ENCODE assay signal across 11 cellular contexts in genomic region chr2:181394741-181395437, GRCh38.
DNase-seq lines count a peak whose midpoint lies in the region; ATAC-seq and TF ChIP-seq lines count a peak whose summit lies in the region.
"Had no signal": no experiment of that assay in that cellular context is flagged by ENCODE, and none has a peak within 500 bp of the region (broad histone marks: within the 10 kb centered on the region; RNA-seq: fewer than 3 reads in every experiment).

No MANE protein-coding gene starts in this region.

- ATAC-seq in activated naive CD8-positive, alpha-beta T cell treated with anti-CD3 and anti-CD28 coated beads, Interleukin-2, amount 50 U/mL, for 24 hours, result peak; percentile 40
- peak; percentile 77 for ATAC-seq in stimulated activated naive CD8-positive, alpha-beta T cell treated with anti-CD3 and anti-CD28 coated beads, Interleukin-15, amount 100 ng/mL, for 72 hours

- H3K79me2 ChIP-seq in OCI-LY1 (ENCODE audit: insufficient read depth, low read length), result no peaks in the 10 kb centered on the region
- H3K79me2 ChIP-seq in mesendoderm (ENCODE audit: control insufficient read depth, insufficient read depth, low read length), result no peaks in the 10 kb centered on the region

- H3K79me1 ChIP-seq in mesendoderm (ENCODE audit: low read length), result no peaks in the 10 kb centered on the region

- no peaks in the 10 kb centered on the region for H3K27me3 Mint-ChIP-seq in activated T-cell treated with anti-CD3 and anti-CD28 coated beads, Interleukin-2, amount 50 U/mL, for 24 hours
- H3K27me3 Mint-ChIP-seq in activated naive CD8-positive, alpha-beta T cell treated with anti-CD3 and anti-CD28 coated beads, Interleukin-2, amount 50 U/mL, for 24 hours, result no peaks in the 10 kb centered on the region
- no peaks in the 10 kb centered on the region for H3K27me3 Mint-ChIP-seq in stimulated activated naive CD8-positive, alpha-beta T cell treated with anti-CD3 and anti-CD28 coated beads, Interleukin-15, amount 100 ng/mL, for 72 hours

- WGBS in mesendoderm (ENCODE audit: extremely low coverage, insufficient coverage, low lambda C conversion rate), result 100% methylated on average over 2 of the region's 4 CpGs

- H3K18ac ChIP-seq in mesendoderm (ENCODE audit: low read length), result no peak overlapping the region

- peak overlapping the region; percentile 87 for H2AFZ ChIP-seq in OCI-LY1 (ENCODE audit: low read length)

- H3K27me3 ChIP-seq in OCI-LY1 (ENCODE audit: insufficient read depth, low read length) (no peaks in the 10 kb centered on the region), mesendoderm (ENCODE audit: insufficient read depth, low read length, poor library complexity) (no peaks in the 10 kb centered on the region), colonic mucosa (no peaks in the 10 kb centered on the region), BE2C (no peaks in the 10 kb centered on the region)

- H2BK120ac ChIP-seq in mesendoderm (ENCODE audit: low read depth, low read length), result no peak overlapping the region

- no peak overlapping the region for H2AK5ac ChIP-seq in mesendoderm (ENCODE audit: low read length)

- H4K20me1 ChIP-seq in OCI-LY1 (ENCODE audit: insufficient read depth, low read length), result no peaks in the 10 kb centered on the region

- H3K9me2 ChIP-seq in OCI-LY1 (ENCODE audit: low read depth, low read length), result no peaks in the 10 kb centered on the region

- no peak overlapping the region for H2BK15ac ChIP-seq in mesendoderm (replicated peaks; ENCODE audit: low read depth)

- H3K4me2 ChIP-seq in OCI-LY1 (ENCODE audit: low read length) (peak overlapping the region; percentile 41; the same call in 1 of the 2 replicates), mesendoderm (ENCODE audit: low read length) (no peak overlapping the region)

- H3K9ac ChIP-seq in OCI-LY1 (ENCODE audit: low read length), result no peak overlapping the region
- H3K9ac ChIP-seq in mesendoderm (ENCODE audit: low read length), result no peak overlapping the region
- no peak overlapping the region for H3K9ac ChIP-seq in colonic mucosa (ENCODE audit: low read depth in 2 of 2, low read length in 2 of 2)

- H3K9me3 Mint-ChIP-seq in activated T-cell treated with anti-CD3 and anti-CD28 coated beads, Interleukin-2, amount 50 U/mL, for 24 hours, result no peaks in the 10 kb centered on the region
- no peaks in the 10 kb centered on the region for H3K9me3 Mint-ChIP-seq in activated naive CD8-positive, alpha-beta T cell treated with anti-CD3 and anti-CD28 coated beads, Interleukin-2, amount 50 U/mL, for 24 hours
- H3K9me3 Mint-ChIP-seq in stimulated activated naive CD8-positive, alpha-beta T cell treated with anti-CD3 and anti-CD28 coated beads, Interleukin-15, amount 100 ng/mL, for 72 hours, result peaks cover 0 to 4% of the 10 kb centered on the region in 2 donors

- H3K23ac ChIP-seq in mesendoderm (ENCODE audit: low read length), result no peak overlapping the region

- peaks cover 34% of the 10 kb centered on the region for H3K4me1 Mint-ChIP-seq in activated T-cell treated with anti-CD3 and anti-CD28 coated beads, Interleukin-2, amount 50 U/mL, for 24 hours (ENCODE audit: low read depth)
- H3K4me1 Mint-ChIP-seq in activated naive CD8-positive, alpha-beta T cell treated with anti-CD3 and anti-CD28 coated beads, Interleukin-2, amount 50 U/mL, for 24 hours, result peaks cover 35% of the 10 kb centered on the region
- H3K4me1 Mint-ChIP-seq in stimulated activated naive CD8-positive, alpha-beta T cell treated with anti-CD3 and anti-CD28 coated beads, Interleukin-15, amount 100 ng/mL, for 72 hours, result peaks cover 49% of the 10 kb centered on the region

- H3K36me3 Mint-ChIP-seq in activated T-cell treated with anti-CD3 and anti-CD28 coated beads, Interleukin-2, amount 50 U/mL, for 24 hours (ENCODE audit: low read depth), result no peaks in the 10 kb centered on the region
- H3K36me3 Mint-ChIP-seq in activated naive CD8-positive, alpha-beta T cell treated with anti-CD3 and anti-CD28 coated beads, Interleukin-2, amount 50 U/mL, for 24 hours (ENCODE audit: low read depth), result no peaks in the 10 kb centered on the region

- H4K5ac ChIP-seq in mesendoderm (ENCODE audit: low read length), result no peak overlapping the region

- intact Hi-C loops in colonic mucosa (cut with DNase I), result no loop called here

- peak overlapping the region; percentile 46 for H3K4me3 Mint-ChIP-seq in activated T-cell treated with anti-CD3 and anti-CD28 coated beads, Interleukin-2, amount 50 U/mL, for 24 hours
- H3K4me3 Mint-ChIP-seq in activated naive CD8-positive, alpha-beta T cell treated with anti-CD3 and anti-CD28 coated beads, Interleukin-2, amount 50 U/mL, for 24 hours, result peak overlapping the region; percentile 2
- peak overlapping the region; percentile 19 to 71 for H3K4me3 Mint-ChIP-seq in stimulated activated naive CD8-positive, alpha-beta T cell treated with anti-CD3 and anti-CD28 coated beads, Interleukin-15, amount 100 ng/mL, for 72 hours

- H3F3A ChIP-seq in OCI-LY1 (ENCODE audit: insufficient read depth, low read length), result no peaks in the 10 kb centered on the region

- no peak overlapping the region for H4K8ac ChIP-seq in mesendoderm (ENCODE audit: low read depth, low read length)

- H2BK5ac ChIP-seq in mesendoderm (ENCODE audit: low read length), result no peak overlapping the region

- peak overlapping the region; percentile 68 for H3K27ac Mint-ChIP-seq in activated T-cell treated with anti-CD3 and anti-CD28 coated beads, Interleukin-2, amount 50 U/mL, for 24 hours
- peak overlapping the region; percentile 29 for H3K27ac Mint-ChIP-seq in activated naive CD8-positive, alpha-beta T cell treated with anti-CD3 and anti-CD28 coated beads, Interleukin-2, amount 50 U/mL, for 24 hours
- H3K27ac Mint-ChIP-seq in stimulated activated naive CD8-positive, alpha-beta T cell treated with anti-CD3 and anti-CD28 coated beads, Interleukin-15, amount 100 ng/mL, for 72 hours, result peak overlapping the region; percentile 61 to 90

- H3K4me3 ChIP-seq in OCI-LY1 (ENCODE audit: low read depth, low read length, poor library complexity, severe bottlenecking) (no peak overlapping the region), mesendoderm (ENCODE audit: low read length) (no peak overlapping the region), colonic mucosa (no peak overlapping the region), BE2C (ENCODE audit: low read depth, low read length) (no peak overlapping the region)
- H3K4me3 ChIP-seq: HAP-1 had no signal

- no peak overlapping the region for H3K4ac ChIP-seq in mesendoderm (ENCODE audit: low read depth, low read length)

- no peak for DNase-seq in activated T-cell treated with anti-CD3 and anti-CD28 coated beads, Interleukin-2, amount 50 U/mL, for 24 hours
- DNase-seq in activated T-cell treated with anti-CD3 and anti-CD28 coated beads for 4 hours (no peak), mesendoderm (no peak), colonic mucosa (no peak), BE2C (no peak)
- DNase-seq in activated naive CD8-positive, alpha-beta T cell treated with anti-CD3 and anti-CD28 coated beads, Interleukin-2, amount 50 U/mL, for 24 hours, result no peak
- DNase-seq in stimulated activated naive CD8-positive, alpha-beta T cell treated with anti-CD3 and anti-CD28 coated beads, Interleukin-15, amount 100 ng/mL, for 72 hours, result no peak
- DNase-seq: islet precursor cell, NCI-H226 had no signal

- no peak for TF ChIP-seq CTCF in OCI-LY1 (IDR thresholded peaks at IDR 0.05; ENCODE audit: low read length)
- no peak for TF ChIP-seq CTCF in colonic mucosa (IDR thresholded peaks at IDR 0.05)
- TF ChIP-seq CTCF in BE2C (IDR thresholded peaks at IDR 0.05; ENCODE audit: low read depth, low read length), result no peak

- H3K56ac ChIP-seq in mesendoderm (ENCODE audit: low read length), result no peak overlapping the region

- no peaks in the 10 kb centered on the region for H3K9me3 ChIP-seq in OCI-LY1 (ENCODE audit: low read length)
- no peaks in the 10 kb centered on the region for H3K9me3 ChIP-seq in colonic mucosa
- H3K9me3 ChIP-seq in BE2C, result no peaks in the 10 kb centered on the region
- H3K9me3 ChIP-seq: HAP-1 had no signal

- H3K36me3 ChIP-seq in OCI-LY1 (ENCODE audit: insufficient read depth, low read length) (no peaks in the 10 kb centered on the region), mesendoderm (ENCODE audit: control insufficient read depth, insufficient read depth, low read length) (no peaks in the 10 kb centered on the region), colonic mucosa (no peaks in the 10 kb centered on the region), BE2C (no peaks in the 10 kb centered on the region)
- H3K36me3 ChIP-seq: HAP-1 had no signal

- H3K27ac ChIP-seq in OCI-LY1 (ENCODE audit: low read depth, low read length, poor library complexity, severe bottlenecking), result peak overlapping the region; percentile 35
- no peak overlapping the region for H3K27ac ChIP-seq in mesendoderm (ENCODE audit: low read depth, low read length)
- no peak overlapping the region for H3K27ac ChIP-seq in colonic mucosa

- H3K4me1 ChIP-seq in OCI-LY1 (ENCODE audit: insufficient read depth, low read length, severe bottlenecking) (peaks cover 51% of the 10 kb centered on the region), mesendoderm (ENCODE audit: control insufficient read depth, low read depth, low read length) (no peaks in the 10 kb centered on the region), colonic mucosa (no peaks in the 10 kb centered on the region), BE2C (no peaks in the 10 kb centered on the region)
- H3K4me1 ChIP-seq: HAP-1 had no signal
